Comparison of ENCODE assay signal across 14 cellular contexts in genomic region chr2:207253946-207254345, GRCh38.
A peak's percentile ranks its signal among the peaks of the same experiment; 100 is the strongest.
DNase-seq lines count a peak whose midpoint lies in the region; ATAC-seq, FAIRE-seq and TF ChIP-seq lines count a peak whose summit lies in the region.
"Had no signal": no experiment of that assay in that cellular context is flagged by ENCODE, and none has a peak within 500 bp of the region (broad histone marks: within the 10 kb centered on the region; RNA-seq: fewer than 3 reads in every experiment).

No MANE protein-coding gene starts in this region.

- TF ChIP-seq EP300 in esophagus muscularis mucosa (IDR thresholded peaks at IDR 0.05): no peak

- DNase-seq in activated CD4-positive, alpha-beta memory T cell treated with anti-CD3 and anti-CD28 coated beads for 36 hours: no peak
- no peak for DNase-seq in activated CD4-positive, alpha-beta memory T cell treated with anti-CD3 and anti-CD28 coated beads, Interleukin-2, amount 10 ng/mL, durations not matched to agents 7 days and 5 days
- DNase-seq in amniotic stem cell (lab: John Stamatoyannopoulos, UW): peak; percentile 82
- peak; percentile 72 for DNase-seq in hepatic stellate cell (ENCODE audit: low spot score)
- peak; percentile 62 for DNase-seq in urothelium cell line (ENCODE audit: low spot score)
- DNase-seq in esophagus muscularis mucosa (ENCODE audit: extremely low spot score): no peak
- DNase-seq in HuH-7.5 (ENCODE audit: low spot score): no peak
- DNase-seq: activated effector memory CD4-positive, alpha-beta T cell treated with anti-CD3 and anti-CD28 coated beads, Interleukin-2, amount 50 U/mL, for 16 hours; effector CD8-positive, alpha-beta T cell; NCI-H2029 treated with DMSO at 0.1 percent for 48 hours had no signal

- H3K4me3 Mint-ChIP-seq in activated CD4-positive, alpha-beta memory T cell treated with anti-CD3 and anti-CD28 coated beads for 36 hours: no peak overlapping the region
- no peak overlapping the region for H3K4me3 Mint-ChIP-seq in activated CD4-positive, alpha-beta memory T cell treated with anti-CD3 and anti-CD28 coated beads, Interleukin-2, amount 10 ng/mL, durations not matched to agents 7 days and 5 days
- no peak overlapping the region for H3K4me3 Mint-ChIP-seq in stimulated activated memory B cell treated with anti-CD40 and anti-IgM and Interleukin-4, amounts not matched to agents 10 μg/mL and 1 μg/mL and 100 μg/mL, for 72 hours

- H3K4me1 Mint-ChIP-seq in activated CD4-positive, alpha-beta memory T cell treated with anti-CD3 and anti-CD28 coated beads for 36 hours (ENCODE audit: low read depth): peaks cover 56% of the 10 kb centered on the region
- H3K4me1 Mint-ChIP-seq in activated CD4-positive, alpha-beta memory T cell treated with anti-CD3 and anti-CD28 coated beads, Interleukin-2, amount 10 ng/mL, durations not matched to agents 7 days and 5 days: peaks cover 53% of the 10 kb centered on the region
- peaks cover 35% of the 10 kb centered on the region for H3K4me1 Mint-ChIP-seq in stimulated activated memory B cell treated with anti-CD40 and anti-IgM and Interleukin-4, amounts not matched to agents 10 μg/mL and 1 μg/mL and 100 μg/mL, for 72 hours

- no peak for TF ChIP-seq POLR2A in esophagus muscularis mucosa (IDR thresholded peaks at IDR 0.05; ENCODE audit: low read depth)

- H3K27ac Mint-ChIP-seq in activated CD4-positive, alpha-beta memory T cell treated with anti-CD3 and anti-CD28 coated beads for 36 hours: peak overlapping the region; percentile 9
- H3K27ac Mint-ChIP-seq in activated CD4-positive, alpha-beta memory T cell treated with anti-CD3 and anti-CD28 coated beads, Interleukin-2, amount 10 ng/mL, durations not matched to agents 7 days and 5 days: no peak overlapping the region
- no peak overlapping the region for H3K27ac Mint-ChIP-seq in stimulated activated memory B cell treated with anti-CD40 and anti-IgM and Interleukin-4, amounts not matched to agents 10 μg/mL and 1 μg/mL and 100 μg/mL, for 72 hours

- H3K4me1 ChIP-seq in esophagus muscularis mucosa: peaks cover 29 to 57% (median 54%) of the 10 kb centered on the region in 4 donors

- no peaks in the 10 kb centered on the region for H3K27me3 ChIP-seq in esophagus muscularis mucosa
- H3K27me3 ChIP-seq: right atrium auricular region had no signal

- H3K36me3 ChIP-seq in esophagus muscularis mucosa: no peaks in the 10 kb centered on the region
- H3K36me3 ChIP-seq: right atrium auricular region had no signal

- H3K36me3 Mint-ChIP-seq in activated CD4-positive, alpha-beta memory T cell treated with anti-CD3 and anti-CD28 coated beads for 36 hours: no peaks in the 10 kb centered on the region
- no peaks in the 10 kb centered on the region for H3K36me3 Mint-ChIP-seq in activated CD4-positive, alpha-beta memory T cell treated with anti-CD3 and anti-CD28 coated beads, Interleukin-2, amount 10 ng/mL, durations not matched to agents 7 days and 5 days (ENCODE audit: low read depth)
- H3K36me3 Mint-ChIP-seq in stimulated activated memory B cell treated with anti-CD40 and anti-IgM and Interleukin-4, amounts not matched to agents 10 μg/mL and 1 μg/mL and 100 μg/mL, for 72 hours: no peaks in the 10 kb centered on the region

- ATAC-seq in stimulated activated memory B cell treated with anti-CD40 and anti-IgM and Interleukin-4, amounts not matched to agents 10 μg/mL and 1 μg/mL and 100 μg/mL, for 72 hours: no peak
- ATAC-seq: left lobe of liver had no signal

- POLR2A ChIA-PET in activated CD4-positive, alpha-beta memory T cell treated with anti-CD3 and anti-CD28 coated beads for 36 hours (lab: Charles Lee): no interaction called here
- POLR2A ChIA-PET in activated CD4-positive, alpha-beta memory T cell treated with anti-CD3 and anti-CD28 coated beads, Interleukin-2, amount 10 ng/mL, durations not matched to agents 7 days and 5 days (lab: Charles Lee): no interaction called here

- CTCF ChIA-PET in activated CD4-positive, alpha-beta memory T cell treated with anti-CD3 and anti-CD28 coated beads for 36 hours (lab: Charles Lee): interaction anchor here (1.1 kb wide), 1 partner anchor 26 kb away, joined by 3 read pairs; no protein-coding TSS in a partner anchor
- CTCF ChIA-PET in activated CD4-positive, alpha-beta memory T cell treated with anti-CD3 and anti-CD28 coated beads, Interleukin-2, amount 10 ng/mL, durations not matched to agents 7 days and 5 days (lab: Charles Lee): no interaction called here

- H3K4me3 ChIP-seq in esophagus muscularis mucosa: no peak overlapping the region
- H3K4me3 ChIP-seq: right atrium auricular region had no signal

- TF ChIP-seq CTCF in esophagus muscularis mucosa (IDR thresholded peaks at IDR 0.05): no peak

- intact Hi-C loops in activated CD4-positive, alpha-beta memory T cell treated with anti-CD3 and anti-CD28 coated beads for 36 hours (cut with micrococcal nuclease): loop anchor here (2.0 kb wide), 1 partner anchor 29 kb away; no protein-coding TSS in a partner anchor
- intact Hi-C loops in esophagus muscularis mucosa (cut with DNase I): no loop called here

- FAIRE-seq in urothelium cell line (lab: Jason Lieb, UNC): peak; percentile 76
- FAIRE-seq: A204.1 had no signal

- H3K27me3 Mint-ChIP-seq in activated CD4-positive, alpha-beta memory T cell treated with anti-CD3 and anti-CD28 coated beads for 36 hours: peaks cover 7% of the 10 kb centered on the region
- H3K27me3 Mint-ChIP-seq in activated CD4-positive, alpha-beta memory T cell treated with anti-CD3 and anti-CD28 coated beads, Interleukin-2, amount 10 ng/mL, durations not matched to agents 7 days and 5 days: peaks cover 6% of the 10 kb centered on the region
- no peaks in the 10 kb centered on the region for H3K27me3 Mint-ChIP-seq in stimulated activated memory B cell treated with anti-CD40 and anti-IgM and Interleukin-4, amounts not matched to agents 10 μg/mL and 1 μg/mL and 100 μg/mL, for 72 hours

- H3K9me3 ChIP-seq in esophagus muscularis mucosa: no peaks in the 10 kb centered on the region
- H3K9me3 ChIP-seq: right atrium auricular region had no signal

- WGBS in esophagus muscularis mucosa: 71% methylated on average over 7 of the region's 7 CpGs

- no peaks in the 10 kb centered on the region for H3K9me3 Mint-ChIP-seq in activated CD4-positive, alpha-beta memory T cell treated with anti-CD3 and anti-CD28 coated beads for 36 hours
- H3K9me3 Mint-ChIP-seq in activated CD4-positive, alpha-beta memory T cell treated with anti-CD3 and anti-CD28 coated beads, Interleukin-2, amount 10 ng/mL, durations not matched to agents 7 days and 5 days: no peaks in the 10 kb centered on the region
- H3K9me3 Mint-ChIP-seq in stimulated activated memory B cell treated with anti-CD40 and anti-IgM and Interleukin-4, amounts not matched to agents 10 μg/mL and 1 μg/mL and 100 μg/mL, for 72 hours: no peaks in the 10 kb centered on the region

- H3K27ac ChIP-seq in esophagus muscularis mucosa (replicated peaks in 1 of 4): peak overlapping the region in 1 of 4 donors; percentile 84

Comparison
In these comparisons a context has a peak if more than half of its experiments do, and no peak if none do; other contexts are left out.
1. DNase-seq: peak in amniotic stem cell (single experiment), hepatic stellate cell (single experiment) and urothelium cell line (single experiment); none in activated CD4-positive, alpha-beta memory T cell treated with anti-CD3 and anti-CD28 coated beads for 36 hours (single experiment), activated CD4-positive, alpha-beta memory T cell treated with anti-CD3 and anti-CD28 coated beads, Interleukin-2, amount 10 ng/mL, durations not matched to agents 7 days and 5 days (single experiment), esophagus muscularis mucosa (single experiment) and HuH-7.5 (single experiment).